Comparison of ENCODE assay signal across 15 cellular contexts in the genomic region with DNA sequence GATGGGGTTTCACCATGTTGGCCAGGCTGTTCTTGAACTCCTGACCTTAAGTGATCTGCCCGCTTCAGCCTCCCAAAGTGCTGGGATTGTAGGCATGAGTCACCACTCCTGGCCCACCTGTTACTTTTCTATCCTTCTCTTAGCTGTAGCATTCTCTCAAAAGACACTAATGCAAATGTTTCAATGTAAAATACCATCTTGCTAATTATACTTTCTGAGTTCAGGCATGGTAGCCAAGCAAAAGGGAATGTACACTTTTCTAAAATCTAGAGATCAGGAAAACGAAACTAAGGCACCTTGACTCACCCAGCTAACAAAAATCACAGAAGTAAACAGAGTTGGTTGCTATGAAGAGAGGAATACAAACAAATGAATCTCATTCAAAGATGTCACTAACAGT.
DNase-seq lines count a peak whose midpoint lies in the region; ATAC-seq and TF ChIP-seq lines count a peak whose summit lies in the region.
"Had no signal": no experiment of that assay in that cellular context is flagged by ENCODE, and none has a peak within 500 bp of the region (broad histone marks: within the 10 kb centered on the region; RNA-seq: fewer than 3 reads in every experiment).

No MANE protein-coding gene starts in this region.

- H3K9ac ChIP-seq in KMS-11 = peak overlapping the region; percentile 71

- DNase-seq in NCI-H748 (lab: John Stamatoyannopoulos, UW; ENCODE audit: unreplicated experiment) (peak; percentile 4), NCI-H748 treated with DMSO at 0.1 percent for 48 hours (lab: John Stamatoyannopoulos, UW) (no peak), epithelial cell of esophagus (ENCODE audit: low read depth) (peak; percentile 26), renal cortical epithelial cell (ENCODE audit: low read depth) (peak; percentile 81), dorsolateral prefrontal cortex (no peak), cerebellum (ENCODE audit: low spot score) (no peak)
- DNase-seq: 8988T; activated CD4-positive, alpha-beta T cell treated with anti-CD3 and anti-CD28 coated beads, Interleukin-2, amount 50 U/mL, for 48 hours; NCI-H446; stimulated activated CD8-positive, alpha-beta memory T cell treated with anti-CD3 and anti-CD28 coated beads, Interleukin-4, amount 100 ng/mL, for 48 hours; T-helper 9 cell; upper lobe of right lung had no signal

- no peaks in the 10 kb centered on the region for H3K36me3 ChIP-seq in KMS-11 (ENCODE audit: insufficient read depth)
- H3K36me3 ChIP-seq: upper lobe of right lung had no signal

- H3K27me3 ChIP-seq in KMS-11 (ENCODE audit: insufficient read depth, low read depth) = no peaks in the 10 kb centered on the region
- peaks cover 0 to 16% (median 0%) of the 10 kb centered on the region in 45 donors for H3K27me3 ChIP-seq in dorsolateral prefrontal cortex
- H3K27me3 ChIP-seq: upper lobe of right lung had no signal

- peak overlapping the region; percentile 29; the same call in 1 of the 2 replicates for H2AFZ ChIP-seq in KMS-11 (ENCODE audit: low read depth)

- intact Hi-C loops in dorsolateral prefrontal cortex (cut with DNase I) = no loop called here

- H3K27ac ChIP-seq in KMS-11 (peak overlapping the region; percentile 96), dorsolateral prefrontal cortex (no peak overlapping the region)
- H3K27ac ChIP-seq: RWPE1, upper lobe of right lung had no signal

- no peak for TF ChIP-seq CTCF in KMS-11 (conservative IDR thresholded peaks at IDR 0.05; ENCODE audit: low read depth, low read length)
- no peak for TF ChIP-seq CTCF in epithelial cell of esophagus (IDR thresholded peaks at IDR 0.05; ENCODE audit: insufficient read depth, low read depth, low read length, missing control alignments)
- TF ChIP-seq CTCF in dorsolateral prefrontal cortex (IDR thresholded peaks at IDR 0.05 in 54 of 56, conservative IDR thresholded peaks at IDR 0.05 in 2 of 56; ENCODE audit: low read depth in 1 of 56, partially characterized antibody in 56 of 56) = no peak

- H3K4me3 ChIP-seq in KMS-11 (IDR thresholded peaks at IDR 0.05; ENCODE audit: insufficient read depth, low read depth, low read length) (no peak overlapping the region), epithelial cell of esophagus (ENCODE audit: low read length) (no peak overlapping the region), dorsolateral prefrontal cortex (no peak overlapping the region)
- H3K4me3 ChIP-seq: upper lobe of right lung had no signal

- peak overlapping the region; percentile 86 for H3K4me2 ChIP-seq in KMS-11

- H3K4me1 ChIP-seq in KMS-11 (ENCODE audit: low read depth, poor library complexity, severe bottlenecking) = peaks cover 48% of the 10 kb centered on the region
- H3K4me1 ChIP-seq: upper lobe of right lung had no signal

- no peaks in the 10 kb centered on the region for H4K20me1 ChIP-seq in KMS-11 (ENCODE audit: insufficient read depth)

- no peaks in the 10 kb centered on the region for H3K79me2 ChIP-seq in KMS-11 (ENCODE audit: insufficient read depth, low read depth)

- no peak for ATAC-seq in HG03045 (IDR thresholded peaks at IDR 0.05; ENCODE audit: unreplicated experiment)
- ATAC-seq: upper lobe of right lung had no signal

Comparison
In these comparisons a context has a peak if more than half of its experiments do, and no peak if none do; other contexts are left out.
1. DNase-seq: peak in NCI-H748 (single experiment), epithelial cell of esophagus (single experiment) and renal cortical epithelial cell (single experiment); none in NCI-H748 treated with DMSO at 0.1 percent for 48 hours (single experiment), dorsolateral prefrontal cortex (0 of 10) and cerebellum (single experiment).